ENCODE assay signal across 8 cellular contexts in the genomic region with DNA sequence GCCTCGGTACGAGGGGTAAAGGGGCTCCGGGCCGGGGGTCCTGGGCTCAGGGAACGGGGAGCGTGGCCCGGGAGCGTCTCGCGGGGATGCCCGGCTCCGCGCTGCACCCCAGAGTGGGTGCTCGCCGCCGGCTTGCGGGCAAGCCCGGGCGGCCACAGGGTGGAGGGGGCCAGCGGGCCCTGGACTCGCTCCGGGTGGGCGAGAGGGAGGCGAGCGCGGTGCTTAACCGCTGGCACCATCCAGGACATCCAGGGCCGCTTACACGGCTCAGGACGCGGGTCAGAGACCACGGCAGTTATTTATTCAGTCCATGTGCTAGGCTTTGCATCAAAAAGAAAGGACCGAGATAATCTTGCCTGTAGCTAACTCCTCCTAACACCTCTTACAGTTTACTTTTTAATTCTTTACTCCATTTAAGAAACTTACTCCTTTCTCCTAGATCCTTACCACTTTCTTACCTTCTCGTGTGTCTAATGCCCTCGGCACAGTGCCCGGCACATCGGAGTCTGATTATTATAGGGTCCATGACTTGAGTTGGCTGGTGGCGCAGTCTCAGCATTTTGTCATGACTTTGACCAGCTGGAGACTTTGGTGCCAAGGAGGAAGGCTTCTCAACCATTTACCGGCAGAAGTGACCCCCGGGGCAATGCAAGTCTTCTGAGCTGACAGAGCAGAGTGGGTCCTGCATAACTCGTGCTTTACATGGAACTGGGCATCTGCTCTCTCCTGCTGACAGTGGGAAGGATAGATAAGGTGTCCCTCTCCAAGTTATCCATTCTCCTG. TPM values are rescaled to one million over a fixed set of nuclear protein-coding genes. Genes with fewer than 3 reads are reported as not detected.
DNase-seq lines count a peak whose midpoint lies in the region; ATAC-seq and TF ChIP-seq lines count a peak whose summit lies in the region.

No MANE protein-coding gene starts in this region.

- H3K27me3 ChIP-seq in MM.1S (replicated peaks; ENCODE audit: insufficient read depth, low read length): no peaks in the 10 kb centered on the region
- H3K27me3 ChIP-seq in uterus: no peaks in the 10 kb centered on the region

- TF ChIP-seq POLR2A in uterus (IDR thresholded peaks at IDR 0.05): peak in 1 of 2 donors; percentile 30

- peak overlapping the region; percentile 99 for H3K4me3 Mint-ChIP-seq in memory B cell

- DNase-seq in Caki2 (ENCODE audit: low read depth) (peak; percentile 34), MM.1S (no peak), cerebellar cortex (ENCODE audit: low spot score) (peak; percentile 11), memory B cell (ENCODE audit: low spot score in 2 of 2) (no peak), uterus (no peak)
- no peak for DNase-seq in activated effector memory CD4-positive, alpha-beta T cell treated with anti-CD3 and anti-CD28 coated beads, Interleukin-2, amount 50 U/mL, for 16 hours
- DNase-seq in activated CD4-positive, alpha-beta T cell treated with anti-CD3 and anti-CD28 coated beads for 1 hour: no peak

- no peaks in the 10 kb centered on the region for H3K27me3 Mint-ChIP-seq in memory B cell

- H3K9me3 ChIP-seq in MM.1S (replicated peaks; ENCODE audit: insufficient read depth, low read length) (no peaks in the 10 kb centered on the region), uterus (no peaks in the 10 kb centered on the region)

- H3K36me3 Mint-ChIP-seq in memory B cell: peaks cover 2% of the 10 kb centered on the region

- H3K9me3 Mint-ChIP-seq in memory B cell: no peaks in the 10 kb centered on the region

- H3K4me3 ChIP-seq in MM.1S (ENCODE audit: low read length) (peak overlapping the region; percentile 95), uterus (peak overlapping the region; percentile 75 to 86)

- ATAC-seq in GM21528 (IDR thresholded peaks at IDR 0.05; ENCODE audit: low FRiP score, unreplicated experiment): peak; percentile 34
- ATAC-seq in memory B cell (ENCODE audit: low read depth): peak; percentile 14

- no peak overlapping the region for H3K27ac ChIP-seq in MM.1S (ENCODE audit: low read length)
- H3K27ac ChIP-seq in uterus: peak overlapping the region; percentile 93 to 96

- peak overlapping the region; percentile 88 for H3K4me2 ChIP-seq in MM.1S (ENCODE audit: low read depth, low read length)

- peak overlapping the region; percentile 88 for H3K27ac Mint-ChIP-seq in memory B cell

- peaks cover 32% of the 10 kb centered on the region for H3K4me1 Mint-ChIP-seq in memory B cell

- no peaks in the 10 kb centered on the region for H3K9me2 ChIP-seq in MM.1S (replicated peaks; ENCODE audit: insufficient read depth, low read length)

- in situ Hi-C loops in Caki2 (cut with HindIII; ENCODE audit: low pct_unique_long_range_greater_than_20kb, low sequenced_read_pairs): no loop called here

- TF ChIP-seq CTCF in MM.1S (IDR thresholded peaks at IDR 0.05; ENCODE audit: low read length) (no peak), uterus (IDR thresholded peaks at IDR 0.05) (no peak)

- peak overlapping the region; percentile 64 for H3K9ac ChIP-seq in MM.1S (ENCODE audit: low read length)

- peak overlapping the region; percentile 80 for H2AFZ ChIP-seq in MM.1S (ENCODE audit: low read length)

- no peaks in the 10 kb centered on the region for H3K79me2 ChIP-seq in MM.1S (ENCODE audit: low read length)

- no peaks in the 10 kb centered on the region for H4K20me1 ChIP-seq in MM.1S (ENCODE audit: insufficient read depth, low read length)

- intact Hi-C loops in uterus (cut with DNase I; ENCODE audit: low total_unique reads): no loop called here

- H3K36me3 ChIP-seq in MM.1S (replicated peaks; ENCODE audit: insufficient read depth, low read length): no peaks in the 10 kb centered on the region
- H3K36me3 ChIP-seq in uterus: no peaks in the 10 kb centered on the region

- peaks cover 5% of the 10 kb centered on the region; the same call in 1 of the 2 replicates for H3K4me1 ChIP-seq in MM.1S (ENCODE audit: low read length)
- H3K4me1 ChIP-seq in uterus: peaks cover 0 to 4% of the 10 kb centered on the region in 2 donors

- H3F3A ChIP-seq in MM.1S (ENCODE audit: insufficient read depth, low read length): no peaks in the 10 kb centered on the region

RNA-seq across cellular contexts. Expression of a gene that starts 0.4 kb away (rescaled TPM):
- total RNA-seq in Caki2 (2014; rRNA removed; shearing (Covaris generic); ENCODE audit: low replicate concordance): 309 and 330 TPM in 2 replicates
- 10 to 100 TPM; 17.4 to 78.5 (median 32.4) TPM for total RNA-seq in uterus

Comparison
In these comparisons a context has a peak if more than half of its experiments do, and no peak if none do; other contexts are left out.
1. DNase-seq: peak in Caki2 (single experiment) and cerebellar cortex (single experiment); none in MM.1S (single experiment), memory B cell (0 of 2), uterus (0 of 2), activated effector memory CD4-positive, alpha-beta T cell treated with anti-CD3 and anti-CD28 coated beads, Interleukin-2, amount 50 U/mL, for 16 hours (single experiment) and activated CD4-positive, alpha-beta T cell treated with anti-CD3 and anti-CD28 coated beads for 1 hour (single experiment).